Comparison of ENCODE assay signal across 1 cellular context in genomic region chr17:38870259-38871165, GRCh38.
TF ChIP-seq lines count a peak whose summit lies in the region.

No MANE protein-coding gene starts in this region.

TF ChIP-seq in K562, 482 proteins besides CTCF, POLR2A, EP300 and RAD21 (continued from another document and continues in another):
- peak; percentile 93 for TF ChIP-seq PRDM10 (IDR thresholded peaks at IDR 0.05; ENCODE audit: partially characterized antibody)
- no peak for TF ChIP-seq RAD51 (IDR thresholded peaks at IDR 0.05; ENCODE audit: borderline replicate concordance, low read depth)
- TF ChIP-seq CGGBP1 (CRISPR knock-in tag; IDR thresholded peaks at IDR 0.05), result 0 out of 2 replicates have a peak, but pooled peaks have one; percentile 23
- 0 out of 2 replicates have a peak, but pooled peaks have one; percentile 8 for TF ChIP-seq ZNF76 (CRISPR knock-in tag; IDR thresholded peaks at IDR 0.05; ENCODE audit: borderline replicate concordance)
- no peak for TF ChIP-seq MECOM (CRISPR knock-in tag; IDR thresholded peaks at IDR 0.05)
- peak; percentile 27; the same call in 1 of the 2 replicates for TF ChIP-seq MIER1 (IDR thresholded peaks at IDR 0.05; ENCODE audit: low read depth)
- TF ChIP-seq ETV5 (CRISPR knock-in tag; IDR thresholded peaks at IDR 0.05; ENCODE audit: low read depth), result peak; percentile 55; the same call in 1 of the 2 replicates
- no peak for TF ChIP-seq E2F5 (CRISPR knock-in tag; IDR thresholded peaks at IDR 0.05)
- TF ChIP-seq KDM2B (CRISPR knock-in tag; IDR thresholded peaks at IDR 0.05), result no peak
- peak; percentile 34 for TF ChIP-seq BRD9 (IDR thresholded peaks at IDR 0.05; ENCODE audit: low read depth, partially characterized antibody)
- TF ChIP-seq NELFE (IDR thresholded peaks at IDR 0.05; ENCODE audit: insufficient read depth, insufficient read length), result no peak
- no peak for TF ChIP-seq RHOXF2B (CRISPR knock-in tag; conservative IDR thresholded peaks at IDR 0.05)
- TF ChIP-seq SAP30 (IDR thresholded peaks at IDR 0.05; ENCODE audit: borderline replicate concordance, insufficient read depth, low read depth, low read length, poor library complexity, severe bottlenecking), result peak; percentile 7
- TF ChIP-seq SRSF3 (IDR thresholded peaks at IDR 0.05; ENCODE audit: insufficient read depth, low read length), result 0 out of 2 replicates have a peak, but pooled peaks have one; percentile 34
- TF ChIP-seq TCF7 (IDR thresholded peaks at IDR 0.05; ENCODE audit: borderline replicate concordance), result 0 out of 2 replicates have a peak, but pooled peaks have one; percentile 6
- TF ChIP-seq GABPB1 (CRISPR knock-in tag; IDR thresholded peaks at IDR 0.05), result 0 out of 2 replicates have a peak, but pooled peaks have one; percentile 2
- TF ChIP-seq RBFOX2 (IDR thresholded peaks at IDR 0.05; ENCODE audit: low read depth, low read length), result peak; percentile 87
- TF ChIP-seq FIP1L1 (IDR thresholded peaks at IDR 0.05; ENCODE audit: low read depth, low read length, poor library complexity, severe bottlenecking), result peak; percentile 54
- TF ChIP-seq ZNF57 (CRISPR knock-in tag; IDR thresholded peaks at IDR 0.05), result no peak
- TF ChIP-seq ZKSCAN1 (IDR thresholded peaks at IDR 0.05; ENCODE audit: low read depth, low read length), result 0 out of 2 replicates have a peak, but pooled peaks have one; percentile 22
- TF ChIP-seq TRIM24 (IDR thresholded peaks at IDR 0.05), result peak in 1 of 2 experiments; percentile 34; a peak in 2 of 4 replicates
- 0 out of 2 replicates have a peak, but pooled peaks have one; percentile 76 for TF ChIP-seq ELF2 (CRISPR knock-in tag; IDR thresholded peaks at IDR 0.05)
- TF ChIP-seq, protein P1, sequence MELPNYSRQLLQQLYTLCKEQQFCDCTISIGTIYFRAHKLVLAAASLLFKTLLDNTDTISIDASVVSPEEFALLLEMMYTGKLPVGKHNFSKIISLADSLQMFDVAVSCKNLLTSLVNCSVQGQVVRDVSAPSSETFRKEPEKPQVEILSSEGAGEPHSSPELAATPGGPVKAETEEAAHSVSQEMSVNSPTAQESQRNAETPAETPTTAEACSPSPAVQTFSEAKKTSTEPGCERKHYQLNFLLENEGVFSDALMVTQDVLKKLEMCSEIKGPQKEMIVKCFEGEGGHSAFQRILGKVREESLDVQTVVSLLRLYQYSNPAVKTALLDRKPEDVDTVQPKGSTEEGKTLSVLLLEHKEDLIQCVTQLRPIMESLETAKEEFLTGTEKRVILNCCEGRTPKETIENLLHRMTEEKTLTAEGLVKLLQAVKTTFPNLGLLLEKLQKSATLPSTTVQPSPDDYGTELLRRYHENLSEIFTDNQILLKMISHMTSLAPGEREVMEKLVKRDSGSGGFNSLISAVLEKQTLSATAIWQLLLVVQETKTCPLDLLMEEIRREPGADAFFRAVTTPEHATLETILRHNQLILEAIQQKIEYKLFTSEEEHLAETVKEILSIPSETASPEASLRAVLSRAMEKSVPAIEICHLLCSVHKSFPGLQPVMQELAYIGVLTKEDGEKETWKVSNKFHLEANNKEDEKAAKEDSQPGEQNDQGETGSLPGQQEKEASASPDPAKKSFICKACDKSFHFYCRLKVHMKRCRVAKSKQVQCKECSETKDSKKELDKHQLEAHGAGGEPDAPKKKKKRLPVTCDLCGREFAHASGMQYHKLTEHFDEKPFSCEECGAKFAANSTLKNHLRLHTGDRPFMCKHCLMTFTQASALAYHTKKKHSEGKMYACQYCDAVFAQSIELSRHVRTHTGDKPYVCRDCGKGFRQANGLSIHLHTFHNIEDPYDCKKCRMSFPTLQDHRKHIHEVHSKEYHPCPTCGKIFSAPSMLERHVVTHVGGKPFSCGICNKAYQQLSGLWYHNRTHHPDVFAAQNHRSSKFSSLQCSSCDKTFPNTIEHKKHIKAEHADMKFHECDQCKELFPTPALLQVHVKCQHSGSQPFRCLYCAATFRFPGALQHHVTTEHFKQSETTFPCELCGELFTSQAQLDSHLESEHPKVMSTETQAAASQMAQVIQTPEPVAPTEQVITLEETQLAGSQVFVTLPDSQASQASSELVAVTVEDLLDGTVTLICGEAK (IDR thresholded peaks at IDR 0.05), result 0 out of 2 replicates have a peak, but pooled peaks have one; percentile 8
- TF ChIP-seq, protein P1 (CRISPR knock-in tag; IDR thresholded peaks at IDR 0.05), result no peak
- TF ChIP-seq PRMT5 (CRISPR knock-in tag; IDR thresholded peaks at IDR 0.05), result no peak
- 0 out of 2 replicates have a peak, but pooled peaks have one; percentile 9 for TF ChIP-seq NFRKB (IDR thresholded peaks at IDR 0.05; ENCODE audit: low read depth)
- TF ChIP-seq, protein P2, sequence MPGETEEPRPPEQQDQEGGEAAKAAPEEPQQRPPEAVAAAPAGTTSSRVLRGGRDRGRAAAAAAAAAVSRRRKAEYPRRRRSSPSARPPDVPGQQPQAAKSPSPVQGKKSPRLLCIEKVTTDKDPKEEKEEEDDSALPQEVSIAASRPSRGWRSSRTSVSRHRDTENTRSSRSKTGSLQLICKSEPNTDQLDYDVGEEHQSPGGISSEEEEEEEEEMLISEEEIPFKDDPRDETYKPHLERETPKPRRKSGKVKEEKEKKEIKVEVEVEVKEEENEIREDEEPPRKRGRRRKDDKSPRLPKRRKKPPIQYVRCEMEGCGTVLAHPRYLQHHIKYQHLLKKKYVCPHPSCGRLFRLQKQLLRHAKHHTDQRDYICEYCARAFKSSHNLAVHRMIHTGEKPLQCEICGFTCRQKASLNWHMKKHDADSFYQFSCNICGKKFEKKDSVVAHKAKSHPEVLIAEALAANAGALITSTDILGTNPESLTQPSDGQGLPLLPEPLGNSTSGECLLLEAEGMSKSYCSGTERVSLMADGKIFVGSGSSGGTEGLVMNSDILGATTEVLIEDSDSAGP (CRISPR knock-in tag; IDR thresholded peaks at IDR 0.05), result 0 out of 2 replicates have a peak, but pooled peaks have one; percentile 17
- TF ChIP-seq ILF3 (IDR thresholded peaks at IDR 0.05; ENCODE audit: borderline replicate concordance), result no peak
- TF ChIP-seq EGR1 (conservative IDR thresholded peaks at IDR 0.05), result 0 out of 2 replicates have a peak, but pooled peaks have one; percentile 7
- peak; percentile 34 to 41; a peak in 3 of 4 replicates for TF ChIP-seq MNT (conservative IDR thresholded peaks at IDR 0.05)
- TF ChIP-seq KLF16 (IDR thresholded peaks at IDR 0.05), result no peak
- TF ChIP-seq ATF1 (CRISPR knock-in tag; IDR thresholded peaks at IDR 0.05), result no peak
- peak; percentile 42; the same call in 1 of the 2 replicates for TF ChIP-seq ATF1 (tag; IDR thresholded peaks at IDR 0.05)
- TF ChIP-seq BCOR (IDR thresholded peaks at IDR 0.05), result peak; percentile 48
- TF ChIP-seq PKNOX1 (IDR thresholded peaks at IDR 0.05), result peak; percentile 8; the same call in 1 of the 2 replicates
- no peak for TF ChIP-seq KAT2B (IDR thresholded peaks at IDR 0.05; ENCODE audit: low read depth, low read length)
- TF ChIP-seq SP1 (CRISPR knock-in tag; IDR thresholded peaks at IDR 0.05), result peak; percentile 42; the same call in 1 of the 2 replicates
- TF ChIP-seq TRIM25 (IDR thresholded peaks at IDR 0.05; ENCODE audit: borderline replicate concordance), result peak; percentile 67; the same call in 1 of the 2 replicates
- TF ChIP-seq TBP (optimal IDR thresholded peaks at IDR 0.05; ENCODE audit: low read depth, low read length), result peak; percentile 42
- peak; percentile 6 for TF ChIP-seq HNRNPLL (IDR thresholded peaks at IDR 0.05; ENCODE audit: low read depth, low read length, poor library complexity, severe bottlenecking)
- no peak for TF ChIP-seq ZNF830 (CRISPR knock-in tag; IDR thresholded peaks at IDR 0.05)
- no peak for TF ChIP-seq BMI1 (IDR thresholded peaks at IDR 0.05; ENCODE audit: low read length)
